Comparison of ENCODE assay signal across 18 cellular contexts in the genomic region with DNA sequence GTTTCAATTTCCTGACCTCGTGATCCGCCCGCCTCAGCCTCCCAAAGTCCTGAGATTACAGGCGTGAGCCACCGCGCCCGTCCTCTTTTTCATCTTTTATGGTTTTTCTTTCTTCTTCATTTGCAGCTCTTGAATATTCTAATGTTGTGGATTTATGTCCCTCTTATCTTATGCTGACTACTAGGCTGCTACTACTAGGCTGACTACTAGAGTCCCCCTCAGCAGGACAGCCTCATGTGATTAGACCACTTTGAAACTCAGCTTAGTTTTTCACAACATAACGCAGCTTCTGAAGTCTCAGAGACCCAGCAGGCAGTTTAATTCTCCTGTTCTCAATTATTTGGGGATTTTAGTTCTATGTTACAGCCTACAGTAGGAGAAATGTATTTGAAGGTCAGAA. TPM values are rescaled to one million over a fixed set of nuclear protein-coding genes. Genes with fewer than 3 reads are reported as not detected.
DNase-seq lines count a peak whose midpoint lies in the region; ATAC-seq and TF ChIP-seq lines count a peak whose summit lies in the region.
"Had no signal": no experiment of that assay in that cellular context is flagged by ENCODE, and none has a peak within 500 bp of the region (broad histone marks: within the 10 kb centered on the region; RNA-seq: fewer than 3 reads in every experiment).

No MANE protein-coding gene starts in this region.

- no peak overlapping the region for H3K4me2 ChIP-seq in mesenchymal stem cell (ENCODE audit: low read length, poor library complexity, severe bottlenecking)
- H3K4me2 ChIP-seq: BLaER1 had no signal

- WGBS in mesenchymal stem cell = 93% methylated on average over 2 of the region's 8 CpGs
- 69 to 81% methylated on average over 8 of the region's 8 CpGs for WGBS in upper lobe of left lung, 2 donors

- H3K4me1 ChIP-seq in mesenchymal stem cell (ENCODE audit: control insufficient read depth, insufficient read depth, low read depth, low read length) (no peaks in the 10 kb centered on the region), upper lobe of left lung (peaks cover 0 to 18% (median 14%) of the 10 kb centered on the region in 4 donors)
- H3K4me1 ChIP-seq: BLaER1, HAP-1 had no signal

- H3K4me3 ChIP-seq in mesenchymal stem cell (ENCODE audit: insufficient read depth in 1 of 2, low read depth in 1 of 2, low read length in 2 of 2) = no peak overlapping the region
- H3K4me3 ChIP-seq in upper lobe of left lung = peak overlapping the region in 1 of 4 donors; percentile 36
- H3K4me3 ChIP-seq: BLaER1, GM12878, HAP-1 had no signal

- H3K36me3 ChIP-seq in mesenchymal stem cell (ENCODE audit: control insufficient read depth in 1 of 2, insufficient read depth in 2 of 2, low read depth in 1 of 2, low read length in 2 of 2) (no peaks in the 10 kb centered on the region), upper lobe of left lung (peaks cover 0 to 10% (median 0%) of the 10 kb centered on the region in 4 donors)
- H3K36me3 ChIP-seq: BLaER1, HAP-1 had no signal

- no peak for TF ChIP-seq POLR2A in upper lobe of left lung (IDR thresholded peaks at IDR 0.05)

- H4K8ac ChIP-seq in mesenchymal stem cell (ENCODE audit: low read length) = no peak overlapping the region

- no peak overlapping the region for H2BK12ac ChIP-seq in mesenchymal stem cell (ENCODE audit: low read length in 2 of 2)

- TF ChIP-seq CTCF in upper lobe of left lung (IDR thresholded peaks at IDR 0.05) = no peak

- H2BK120ac ChIP-seq in mesenchymal stem cell (ENCODE audit: low read depth, low read length) = no peak overlapping the region

- intact Hi-C loops in posterior cingulate gyrus (cut with DNase I) = loop anchor here (10.0 kb wide), 1 partner anchor 503 kb away; no protein-coding TSS in a partner anchor
- intact Hi-C loops in Right ventricle myocardium superior (cut with DNase I) = no loop called here

- H3K4me3 Mint-ChIP-seq in activated naive CD8-positive, alpha-beta T cell treated with anti-CD3 and anti-CD28 coated beads, Interleukin-2, amount 50 U/mL, for 24 hours = no peak overlapping the region
- no peak overlapping the region for H3K4me3 Mint-ChIP-seq in activated naive CD8-positive, alpha-beta T cell treated with anti-CD3 and anti-CD28 coated beads for 36 hours
- peak overlapping the region; percentile 5 for H3K4me3 Mint-ChIP-seq in activated T-helper 17 cell treated with anti-CD3 and anti-CD28 coated beads, Interleukin-2, amount 50 U/mL, for 72 hours
- H3K4me3 Mint-ChIP-seq: CD4-positive, alpha-beta T cell had no signal

- no peaks in the 10 kb centered on the region for H3K9me3 Mint-ChIP-seq in activated naive CD8-positive, alpha-beta T cell treated with anti-CD3 and anti-CD28 coated beads, Interleukin-2, amount 50 U/mL, for 24 hours
- H3K9me3 Mint-ChIP-seq in activated naive CD8-positive, alpha-beta T cell treated with anti-CD3 and anti-CD28 coated beads for 36 hours = no peaks in the 10 kb centered on the region
- no peaks in the 10 kb centered on the region for H3K9me3 Mint-ChIP-seq in activated T-helper 17 cell treated with anti-CD3 and anti-CD28 coated beads, Interleukin-2, amount 50 U/mL, for 72 hours
- H3K9me3 Mint-ChIP-seq: CD4-positive, alpha-beta T cell had no signal

- H3K27ac Mint-ChIP-seq in activated naive CD8-positive, alpha-beta T cell treated with anti-CD3 and anti-CD28 coated beads, Interleukin-2, amount 50 U/mL, for 24 hours = no peak overlapping the region
- H3K27ac Mint-ChIP-seq in activated naive CD8-positive, alpha-beta T cell treated with anti-CD3 and anti-CD28 coated beads for 36 hours = no peak overlapping the region
- no peak overlapping the region for H3K27ac Mint-ChIP-seq in activated T-helper 17 cell treated with anti-CD3 and anti-CD28 coated beads, Interleukin-2, amount 50 U/mL, for 72 hours
- H3K27ac Mint-ChIP-seq: CD4-positive, alpha-beta T cell had no signal

- peaks cover 36% of the 10 kb centered on the region for H3K27me3 Mint-ChIP-seq in activated naive CD8-positive, alpha-beta T cell treated with anti-CD3 and anti-CD28 coated beads, Interleukin-2, amount 50 U/mL, for 24 hours
- peaks cover 37% of the 10 kb centered on the region for H3K27me3 Mint-ChIP-seq in activated naive CD8-positive, alpha-beta T cell treated with anti-CD3 and anti-CD28 coated beads for 36 hours
- peaks cover 28% of the 10 kb centered on the region for H3K27me3 Mint-ChIP-seq in activated T-helper 17 cell treated with anti-CD3 and anti-CD28 coated beads, Interleukin-2, amount 50 U/mL, for 72 hours

- no peaks in the 10 kb centered on the region for H3K36me3 Mint-ChIP-seq in activated naive CD8-positive, alpha-beta T cell treated with anti-CD3 and anti-CD28 coated beads, Interleukin-2, amount 50 U/mL, for 24 hours (ENCODE audit: low read depth)
- no peaks in the 10 kb centered on the region for H3K36me3 Mint-ChIP-seq in activated naive CD8-positive, alpha-beta T cell treated with anti-CD3 and anti-CD28 coated beads for 36 hours
- H3K36me3 Mint-ChIP-seq in activated T-helper 17 cell treated with anti-CD3 and anti-CD28 coated beads, Interleukin-2, amount 50 U/mL, for 72 hours (ENCODE audit: low read depth) = no peaks in the 10 kb centered on the region

- H3K23ac ChIP-seq in mesenchymal stem cell (ENCODE audit: low read length in 2 of 2) = no peak overlapping the region

- H3K9ac ChIP-seq in mesenchymal stem cell (ENCODE audit: low read length) = no peak overlapping the region
- H3K9ac ChIP-seq: BLaER1 had no signal

- H2BK5ac ChIP-seq in mesenchymal stem cell (ENCODE audit: low read depth, low read length, poor library complexity, severe bottlenecking) = no peak overlapping the region

- H2AK5ac ChIP-seq in mesenchymal stem cell (ENCODE audit: low read length, severe bottlenecking) = peak overlapping the region; percentile 69

- no peaks in the 10 kb centered on the region for H3K79me1 ChIP-seq in mesenchymal stem cell (replicated peaks; ENCODE audit: low read length, poor library complexity, severe bottlenecking)

- H3K27ac ChIP-seq in mesenchymal stem cell (ENCODE audit: low read length, poor library complexity, severe bottlenecking) = peak overlapping the region; percentile 64
- H3K27ac ChIP-seq in upper lobe of left lung = peak overlapping the region; percentile 46 to 88 (median 68)
- H3K27ac ChIP-seq: BLaER1 had no signal

- H4K91ac ChIP-seq in mesenchymal stem cell (ENCODE audit: low read length) = no peak overlapping the region

- no peak overlapping the region for H3K14ac ChIP-seq in mesenchymal stem cell (ENCODE audit: low read length in 2 of 2)

- no peak for DNase-seq in activated naive CD8-positive, alpha-beta T cell treated with anti-CD3 and anti-CD28 coated beads, Interleukin-2, amount 50 U/mL, for 24 hours
- DNase-seq in activated naive CD8-positive, alpha-beta T cell treated with anti-CD3 and anti-CD28 coated beads for 36 hours = no peak
- no peak for DNase-seq in mesenchymal stem cell
- no peak for DNase-seq in upper lobe of left lung
- DNase-seq in posterior cingulate gyrus = no peak
- no peak for DNase-seq in Right ventricle myocardium superior
- DNase-seq: 8988T; Calu3; CD4-positive, alpha-beta T cell; DMS 273 treated with DMSO at 0.1 percent for 48 hours had no signal

- H3K4ac ChIP-seq in mesenchymal stem cell (ENCODE audit: low read depth in 1 of 2, low read length in 2 of 2) = no peak overlapping the region

- no peak overlapping the region for H2BK15ac ChIP-seq in mesenchymal stem cell (ENCODE audit: low read depth, poor library complexity, severe bottlenecking)

- H3K27me3 ChIP-seq in mesenchymal stem cell (ENCODE audit: control insufficient read depth in 1 of 2, insufficient read depth in 1 of 2, low read length in 2 of 2) (peaks cover 0 to 29% of the 10 kb centered on the region in 2 experiments), upper lobe of left lung (no peaks in the 10 kb centered on the region)
- H3K27me3 ChIP-seq: BLaER1 had no signal

- no peak overlapping the region for H3K18ac ChIP-seq in mesenchymal stem cell (ENCODE audit: low read depth in 1 of 2, low read length in 2 of 2)

- peaks cover 17% of the 10 kb centered on the region for H3K4me1 Mint-ChIP-seq in activated naive CD8-positive, alpha-beta T cell treated with anti-CD3 and anti-CD28 coated beads, Interleukin-2, amount 50 U/mL, for 24 hours
- H3K4me1 Mint-ChIP-seq in activated naive CD8-positive, alpha-beta T cell treated with anti-CD3 and anti-CD28 coated beads for 36 hours = peaks cover 14% of the 10 kb centered on the region
- peaks cover 5% of the 10 kb centered on the region for H3K4me1 Mint-ChIP-seq in activated T-helper 17 cell treated with anti-CD3 and anti-CD28 coated beads, Interleukin-2, amount 50 U/mL, for 72 hours

- H3K9me3 ChIP-seq in mesenchymal stem cell (ENCODE audit: control insufficient read depth, low read length) (no peaks in the 10 kb centered on the region), upper lobe of left lung (no peaks in the 10 kb centered on the region)
- H3K9me3 ChIP-seq: BLaER1, HAP-1 had no signal

- peak; percentile 52 for ATAC-seq in activated naive CD8-positive, alpha-beta T cell treated with anti-CD3 and anti-CD28 coated beads, Interleukin-2, amount 50 U/mL, for 24 hours
- ATAC-seq in activated T-helper 17 cell treated with anti-CD3 and anti-CD28 coated beads, Interleukin-2, amount 50 U/mL, for 72 hours (replicated peaks) = peak; percentile 61
- ATAC-seq in upper lobe of left lung (ENCODE audit: low FRiP score in 2 of 2) (no peak), GM21360 (IDR thresholded peaks at IDR 0.05; ENCODE audit: unreplicated experiment) (no peak), Right ventricle myocardium superior (ENCODE audit: poor library complexity) (no peak)
- ATAC-seq: GM12878, HepG2 had no signal

- TF ChIP-seq EP300 in upper lobe of left lung (IDR thresholded peaks at IDR 0.05) = no peak

- no peak overlapping the region for H2AFZ ChIP-seq in mesenchymal stem cell (ENCODE audit: low read depth, low read length)

RNA-seq across cellular contexts. Expression of a gene that starts 0.9 kb away (rescaled TPM):
- total RNA-seq in activated naive CD8-positive, alpha-beta T cell treated with anti-CD3 and anti-CD28 coated beads for 36 hours = not detected
- total RNA-seq in activated T-helper 17 cell treated with anti-CD3 and anti-CD28 coated beads, Interleukin-2, amount 50 U/mL, for 72 hours = not detected
- not detected for polyA plus RNA-seq in mesenchymal stem cell (2013, experiment 1 of 2)
- polyA plus RNA-seq in mesenchymal stem cell (2013, experiment 2 of 2) = not detected
- total RNA-seq in upper lobe of left lung (10 to 100 TPM in 5 of 6 donors, 1 to 10 TPM in 1; 3.0 to 30.8 (median 16.3) TPM), Right ventricle myocardium superior (0.54 TPM)
- total RNA-seq: Calu3; CD4-positive, alpha-beta T cell; G401; GM12878; H1; HepG2 had no signal
- polyA plus RNA-seq: GM12878, HepG2 had no signal

RNA-seq across cellular contexts. Expression of a gene that starts 28.3 kb away (rescaled TPM):
- total RNA-seq in activated naive CD8-positive, alpha-beta T cell treated with anti-CD3 and anti-CD28 coated beads for 36 hours = not detected
- not detected for total RNA-seq in activated T-helper 17 cell treated with anti-CD3 and anti-CD28 coated beads, Interleukin-2, amount 50 U/mL, for 72 hours
- polyA plus RNA-seq in mesenchymal stem cell (2013, experiment 1 of 2) = not detected
- not detected for polyA plus RNA-seq in mesenchymal stem cell (2013, experiment 2 of 2)
- 1 to 10 TPM in 5 of 6 donors, not detected in 1; 1.2 to 4.0 (median 3.2) TPM for total RNA-seq in upper lobe of left lung
- total RNA-seq in Right ventricle myocardium superior = not detected
- total RNA-seq: Calu3; CD4-positive, alpha-beta T cell; G401; GM12878; H1; HepG2 had no signal
- polyA plus RNA-seq: GM12878, HepG2 had no signal

Comparison
In these comparisons a context has a peak if more than half of its experiments do, and no peak if none do; other contexts are left out.
1. ATAC-seq: peak in activated naive CD8-positive, alpha-beta T cell treated with anti-CD3 and anti-CD28 coated beads, Interleukin-2, amount 50 U/mL, for 24 hours (single experiment) and activated T-helper 17 cell treated with anti-CD3 and anti-CD28 coated beads, Interleukin-2, amount 50 U/mL, for 72 hours (single experiment); none in upper lobe of left lung (0 of 2), GM21360 (single experiment) and Right ventricle myocardium superior (single experiment).